29 cellular contexts compared by ENCODE assay signal in the genomic region with DNA sequence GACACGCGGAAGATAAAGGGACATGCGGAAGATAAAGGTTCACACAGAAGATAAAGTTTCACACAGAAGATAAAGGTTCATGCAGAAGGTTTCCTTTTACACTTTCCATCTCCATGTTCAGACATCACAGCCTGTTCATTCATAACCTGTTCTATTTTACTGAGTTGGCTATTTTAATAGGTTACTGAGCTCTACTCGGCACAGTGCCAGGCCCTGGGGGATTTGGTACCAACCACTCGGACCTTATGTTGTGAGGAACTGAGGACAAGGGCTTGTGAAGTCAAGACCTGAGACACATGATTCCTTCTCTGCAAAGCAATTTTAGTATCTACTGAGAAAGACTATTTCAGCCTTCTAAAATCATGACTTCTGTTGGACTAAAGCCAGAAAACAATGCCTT.
"Had no signal": no experiment of that assay in that cellular context is flagged by ENCODE, and none has a peak within 500 bp of the region (broad histone marks: within the 10 kb centered on the region; RNA-seq: fewer than 3 reads in every experiment).

No MANE protein-coding gene starts in this region.

- H3K4me1 ChIP-seq: parathyroid adenoma, psoas muscle, right lobe of liver, sigmoid colon, stomach, thyroid gland, upper lobe of right lung, uterus had no signal

- H3K36me3 ChIP-seq: neutrophil, right lobe of liver, sigmoid colon, stomach, thoracic aorta, thyroid gland, tibial nerve, upper lobe of right lung, uterus had no signal

- H3K27ac ChIP-seq: neutrophil, parathyroid adenoma, psoas muscle, right lobe of liver, sigmoid colon, stomach, thoracic aorta, thyroid gland, tibial nerve, upper lobe of right lung, uterus had no signal

- H3K36me3 Mint-ChIP-seq: natural killer cell treated with Interleukin-12 subunit alpha and Interleukin-12 subunit beta and Interleukin-15 and Interleukin-18, amount 100 ng/mL, for 72 hours; stimulated activated effector memory CD8-positive, alpha-beta T cell treated with anti-CD3 and anti-CD28 coated beads, Interleukin-12 subunit alpha, Interleukin-12 subunit beta, amount 100 ng/mL, for 72 hours; stimulated activated naive B cell treated with anti-CD40 and anti-IgM and Interleukin-4, amounts not matched to agents 10 μg/mL and 1 μg/mL and 100 μg/mL, for 72 hours; type B pancreatic cell had no signal

- H3K9me3 ChIP-seq: neutrophil, psoas muscle, right lobe of liver, thoracic aorta, thyroid gland, upper lobe of right lung, uterus had no signal

- H3K27me3 ChIP-seq: neutrophil, sigmoid colon, thyroid gland, tibial nerve, upper lobe of right lung, uterus had no signal

- H3K4me3 Mint-ChIP-seq: naive thymus-derived CD8-positive, alpha-beta T cell; natural killer cell treated with Interleukin-12 subunit alpha and Interleukin-12 subunit beta and Interleukin-15 and Interleukin-18, amount 100 ng/mL, for 72 hours; nephron progenitor cell; neural crest cell; stimulated activated effector memory CD8-positive, alpha-beta T cell treated with anti-CD3 and anti-CD28 coated beads, Interleukin-12 subunit alpha, Interleukin-12 subunit beta, amount 100 ng/mL, for 72 hours; stimulated activated naive B cell treated with anti-CD40 and anti-IgM and Interleukin-4, amounts not matched to agents 10 μg/mL and 1 μg/mL and 100 μg/mL, for 72 hours; stimulated activated naive CD8-positive, alpha-beta T cell treated with anti-CD3 and anti-CD28 coated beads, Interleukin-15, Interleukin-2, amounts not matched to agents 100 ng/mL and 50 ng/mL, for 24 hours; type B pancreatic cell had no signal

- H3K4me3 ChIP-seq: psoas muscle, right lobe of liver, sigmoid colon, stomach, thoracic aorta, thyroid gland, tibial nerve, upper lobe of right lung, uterus had no signal

- H3K27ac Mint-ChIP-seq: natural killer cell treated with Interleukin-12 subunit alpha and Interleukin-12 subunit beta and Interleukin-15 and Interleukin-18, amount 100 ng/mL, for 72 hours; nephron progenitor cell; progenitor cell of endocrine pancreas; stimulated activated effector memory CD8-positive, alpha-beta T cell treated with anti-CD3 and anti-CD28 coated beads, Interleukin-12 subunit alpha, Interleukin-12 subunit beta, amount 100 ng/mL, for 72 hours; stimulated activated naive B cell treated with anti-CD40 and anti-IgM and Interleukin-4, amounts not matched to agents 10 μg/mL and 1 μg/mL and 100 μg/mL, for 72 hours; stimulated activated naive CD8-positive, alpha-beta T cell treated with anti-CD3 and anti-CD28 coated beads, Interleukin-15, Interleukin-2, amounts not matched to agents 100 ng/mL and 50 ng/mL, for 24 hours; type B pancreatic cell had no signal

- ATAC-seq: naive thymus-derived CD8-positive, alpha-beta T cell; natural killer cell treated with Interleukin-12 subunit alpha and Interleukin-12 subunit beta and Interleukin-15 and Interleukin-18, amount 100 ng/mL, for 72 hours; psoas muscle; right cardiac atrium; right lobe of liver; stimulated activated effector memory CD8-positive, alpha-beta T cell treated with anti-CD3 and anti-CD28 coated beads, Interleukin-12 subunit alpha, Interleukin-12 subunit beta, amount 100 ng/mL, for 72 hours; stimulated activated naive B cell treated with anti-CD40 and anti-IgM and Interleukin-4, amounts not matched to agents 10 μg/mL and 1 μg/mL and 100 μg/mL, for 72 hours; upper lobe of right lung had no signal

- H3K9me3 Mint-ChIP-seq: natural killer cell treated with Interleukin-12 subunit alpha and Interleukin-12 subunit beta and Interleukin-15 and Interleukin-18, amount 100 ng/mL, for 72 hours; type B pancreatic cell had no signal

- DNase-seq: naive thymus-derived CD8-positive, alpha-beta T cell; nephron progenitor cell; nucleus accumbens; posterior cingulate gyrus; psoas muscle; right cardiac atrium; right lobe of liver; sigmoid colon; small intestine; stimulated activated CD4-positive, alpha-beta T cell treated with anti-CD3 and anti-CD28 coated beads, Interleukin-15, amount 100 ng/mL, for 24 hours; stimulated activated CD4-positive, alpha-beta T cell treated with anti-CD3 and anti-CD28 coated beads, Interleukin-2, amount 100 ng/mL, for 24 hours; stimulated activated CD4-positive, alpha-beta T cell treated with anti-CD3 and anti-CD28 coated beads, Interleukin-2, amount 100 ng/mL, for 48 hours; stimulated activated CD4-positive, alpha-beta T cell treated with anti-CD3 and anti-CD28 coated beads, Interleukin-4, amount 100 ng/mL, for 24 hours; stimulated activated naive B cell treated with anti-CD40 and anti-IgM and Interleukin-4, amounts not matched to agents 10 μg/mL and 1 μg/mL and 100 μg/mL, for 72 hours; stimulated activated naive CD4-positive, alpha-beta T cell treated with Interleukin-2 at 50 U/mL for 16 hours; stomach; thyroid gland; upper lobe of right lung; uterus had no signal

- H3K4me1 Mint-ChIP-seq: neural crest cell; stimulated activated effector memory CD8-positive, alpha-beta T cell treated with anti-CD3 and anti-CD28 coated beads, Interleukin-12 subunit alpha, Interleukin-12 subunit beta, amount 100 ng/mL, for 72 hours had no signal
